In genomic region chr2:84963692-84964405, GRCh38 we compare ENCODE assay signal across 11 cellular contexts. TPM values are rescaled to one million over a fixed set of nuclear protein-coding genes. Genes with fewer than 3 reads are reported as not detected.
DNase-seq lines count a peak whose midpoint lies in the region; ATAC-seq and TF ChIP-seq lines count a peak whose summit lies in the region.
"Had no signal": no experiment of that assay in that cellular context is flagged by ENCODE, and none has a peak within 500 bp of the region (broad histone marks: within the 10 kb centered on the region; RNA-seq: fewer than 3 reads in every experiment).

No MANE protein-coding gene starts in this region.

- intact Hi-C loops in CD4-positive, alpha-beta T cell (cut with DNase I, micrococcal nuclease), result no loop called here
- intact Hi-C loops in uterus (cut with DNase I; ENCODE audit: low total_unique reads), result no loop called here
- intact Hi-C loops in ovary (cut with DNase I), result no loop called here

- peaks cover 43% of the 10 kb centered on the region for H3K4me1 Mint-ChIP-seq in CD4-positive, alpha-beta T cell (ENCODE audit: low read depth)
- H3K4me1 Mint-ChIP-seq in naive thymus-derived CD8-positive, alpha-beta T cell, result peaks cover 20 to 61% (median 42%) of the 10 kb centered on the region in 4 donors
- H3K4me1 Mint-ChIP-seq in chondrocyte (ENCODE audit: low read depth), result peaks cover 47% of the 10 kb centered on the region

- H3K9me3 ChIP-seq in CD4-positive, alpha-beta T cell (ENCODE audit: control insufficient read depth, low read length), result no peaks in the 10 kb centered on the region
- H3K9me3 ChIP-seq in uterus, result no peaks in the 10 kb centered on the region
- H3K9me3 ChIP-seq in ovary, result no peaks in the 10 kb centered on the region
- H3K9me3 ChIP-seq: transverse colon had no signal

- POLR2A ChIA-PET in CD4-positive, alpha-beta T cell (lab: Charles Lee), result interaction anchor here (1.0 to 1.5 kb wide), 2 partner anchors 24 to 58 kb away, joined by 3 read pairs; partner anchors contain the start of gene TMSB10
- POLR2A ChIA-PET in naive thymus-derived CD8-positive, alpha-beta T cell (lab: Charles Lee), result interaction anchor here (1.4 kb wide), 1 partner anchor 17 kb away, joined by 5 read pairs; no protein-coding TSS in a partner anchor

- CTCF ChIA-PET in CD4-positive, alpha-beta T cell (lab: Charles Lee), result interaction anchor here (1.4 kb wide), 1 partner anchor 38 kb away, joined by 5 read pairs; no protein-coding TSS in a partner anchor

- peak overlapping the region; percentile 65 for H3K27ac Mint-ChIP-seq in CD4-positive, alpha-beta T cell
- H3K27ac Mint-ChIP-seq in naive thymus-derived CD8-positive, alpha-beta T cell, result peak overlapping the region; percentile 6 to 87 (median 48)
- no peak overlapping the region for H3K27ac Mint-ChIP-seq in chondrocyte (ENCODE audit: unreplicated experiment)

- H3K27me3 ChIP-seq in CD4-positive, alpha-beta T cell (ENCODE audit: control insufficient read depth, insufficient read depth, low read length), result no peaks in the 10 kb centered on the region
- H3K27me3 ChIP-seq in uterus, result no peaks in the 10 kb centered on the region
- H3K27me3 ChIP-seq in ovary, result no peaks in the 10 kb centered on the region
- H3K27me3 ChIP-seq: transverse colon had no signal

- no peaks in the 10 kb centered on the region for H3K27me3 Mint-ChIP-seq in CD4-positive, alpha-beta T cell
- H3K27me3 Mint-ChIP-seq in naive thymus-derived CD8-positive, alpha-beta T cell, result no peaks in the 10 kb centered on the region
- H3K27me3 Mint-ChIP-seq in chondrocyte (ENCODE audit: low read depth), result no peaks in the 10 kb centered on the region

- peak overlapping the region; percentile 14 for H3K4me3 Mint-ChIP-seq in CD4-positive, alpha-beta T cell
- no peak overlapping the region for H3K4me3 Mint-ChIP-seq in naive thymus-derived CD8-positive, alpha-beta T cell
- no peak overlapping the region for H3K4me3 Mint-ChIP-seq in chondrocyte (ENCODE audit: unreplicated experiment)

- no peaks in the 10 kb centered on the region for H3K9me3 Mint-ChIP-seq in CD4-positive, alpha-beta T cell
- H3K9me3 Mint-ChIP-seq in naive thymus-derived CD8-positive, alpha-beta T cell, result no peaks in the 10 kb centered on the region
- H3K9me3 Mint-ChIP-seq in chondrocyte (ENCODE audit: low read depth), result no peaks in the 10 kb centered on the region

- no peak for TF ChIP-seq POLR2A in uterus (IDR thresholded peaks at IDR 0.05)
- TF ChIP-seq POLR2A in ovary (IDR thresholded peaks at IDR 0.05), result no peak

- no peak for ATAC-seq in CD4-positive, alpha-beta T cell (ENCODE audit: poor library complexity)
- ATAC-seq in naive thymus-derived CD8-positive, alpha-beta T cell, result no peak
- ATAC-seq in GM18867 (IDR thresholded peaks at IDR 0.05; ENCODE audit: unreplicated experiment), result no peak

- H3K4me3 ChIP-seq in uterus (no peak overlapping the region), ovary (no peak overlapping the region)
- H3K4me3 ChIP-seq: skin epidermis, transverse colon had no signal

- 84% methylated on average over 9 of the region's 9 CpGs for WGBS in ovary, 3 donors

- peaks cover 0 to 1% of the 10 kb centered on the region in 2 donors for H3K4me1 ChIP-seq in uterus
- no peaks in the 10 kb centered on the region for H3K4me1 ChIP-seq in ovary (ENCODE audit: insufficient read depth)

- H3K27ac ChIP-seq in CD4-positive, alpha-beta T cell (ENCODE audit: low read depth, low read length), result no peak overlapping the region
- H3K27ac ChIP-seq in uterus, result no peak overlapping the region
- no peak overlapping the region for H3K27ac ChIP-seq in ovary
- H3K27ac ChIP-seq: skin epidermis, transverse colon had no signal

- DNase-seq in CD4-positive, alpha-beta T cell, result no peak
- DNase-seq in LHCN-M2 (ENCODE audit: low read depth) (peak; percentile 91), astrocyte of the hippocampus (ENCODE audit: low read depth, low spot score) (peak; percentile 38), uterus (no peak), chondrocyte (ENCODE audit: low spot score) (no peak), ovary (no peak)
- no peak for DNase-seq in naive thymus-derived CD8-positive, alpha-beta T cell
- DNase-seq: glutamatergic neuron, transverse colon had no signal

- no peak for TF ChIP-seq EP300 in ovary (IDR thresholded peaks at IDR 0.05)

- H3K36me3 Mint-ChIP-seq in CD4-positive, alpha-beta T cell (ENCODE audit: low read depth), result peaks cover 40% of the 10 kb centered on the region
- H3K36me3 Mint-ChIP-seq in naive thymus-derived CD8-positive, alpha-beta T cell, result peaks cover 4 to 52% (median 18%) of the 10 kb centered on the region in 3 donors
- H3K36me3 Mint-ChIP-seq in chondrocyte (ENCODE audit: low read depth), result peaks cover 13% of the 10 kb centered on the region

- no peak for TF ChIP-seq CTCF in CD4-positive, alpha-beta T cell (IDR thresholded peaks at IDR 0.05)
- no peak for TF ChIP-seq CTCF in uterus (IDR thresholded peaks at IDR 0.05)
- no peak for TF ChIP-seq CTCF in chondrocyte (IDR thresholded peaks at IDR 0.05)
- TF ChIP-seq CTCF in ovary (IDR thresholded peaks at IDR 0.05), result no peak

- H3K36me3 ChIP-seq in uterus (no peaks in the 10 kb centered on the region), ovary (no peaks in the 10 kb centered on the region)
- H3K36me3 ChIP-seq: transverse colon had no signal

RNA-seq across cellular contexts. Expression of gene KCMF1, which starts 7.1 kb away (rescaled TPM):
- total RNA-seq in CD4-positive, alpha-beta T cell, result 10 to 100 TPM; 72.4 to 78.0 TPM
- total RNA-seq in LHCN-M2 (2014; rRNA removed) (55.2 and 62.2 TPM in 2 replicates), uterus (10 to 100 TPM in 3 of 4 donors, 1 to 10 TPM in 1; 6.9 to 58.3 (median 35.9) TPM), chondrocyte (76.0 to 101 TPM (median 95.8 TPM) in 3 replicates), ovary (10 to 100 TPM; 21.9 to 58.7 (median 53.5) TPM)
- polyA plus RNA-seq in LHCN-M2 (2012), result 48.6 TPM
- 10 to 100 TPM; 69.0 to 74.8 TPM for total RNA-seq in naive thymus-derived CD8-positive, alpha-beta T cell
- polyA plus RNA-seq in naive thymus-derived CD8-positive, alpha-beta T cell, result 10 to 100 TPM; 13.3 to 30.2 (median 28.1) TPM
- 10 to 100 TPM; 28.5 to 50.7 TPM for polyA plus RNA-seq in ovary

RNA-seq across cellular contexts. Expression of gene TMSB10, which starts 58.4 kb away (rescaled TPM):
- total RNA-seq in CD4-positive, alpha-beta T cell, result 1,000 to 10,000 TPM; 1,969 to 2,001 TPM
- total RNA-seq in LHCN-M2 (2014; rRNA removed) (8,362 and 12,675 TPM in 2 replicates), uterus (1,000 to 10,000 TPM in 3 of 4 donors, 100 to 1,000 TPM in 1; 693 to 2,974 (median 1,499) TPM), chondrocyte (1,771 to 2,562 TPM (median 2,521 TPM) in 3 replicates), ovary (1,000 to 10,000 TPM; 1,247 to 5,558 (median 2,420) TPM)
- 12,366 TPM for polyA plus RNA-seq in LHCN-M2 (2012)
- 1,000 to 10,000 TPM; 1,479 to 1,535 TPM for total RNA-seq in naive thymus-derived CD8-positive, alpha-beta T cell
- polyA plus RNA-seq in naive thymus-derived CD8-positive, alpha-beta T cell, result 1,000 to 10,000 TPM; 6,950 to 8,855 (median 7,882) TPM
- 1,000 to 10,000 TPM; 3,855 to 4,037 TPM for polyA plus RNA-seq in ovary

Comparison
In these comparisons a context has a peak if more than half of its experiments do, and no peak if none do; other contexts are left out.
1. DNase-seq: peak in LHCN-M2 (single experiment) and astrocyte of the hippocampus (single experiment); none in CD4-positive, alpha-beta T cell (0 of 10), naive thymus-derived CD8-positive, alpha-beta T cell (0 of 10), uterus (0 of 2), chondrocyte (single experiment) and ovary (0 of 5).